33 cellular contexts compared by ENCODE assay signal in genomic region chr14:45790293-45790692, GRCh38.
DNase-seq lines count a peak whose midpoint lies in the region; ATAC-seq, FAIRE-seq and TF ChIP-seq lines count a peak whose summit lies in the region.
"Had no signal": no experiment of that assay in that cellular context is flagged by ENCODE, and none has a peak within 500 bp of the region (broad histone marks: within the 10 kb centered on the region; RNA-seq: fewer than 3 reads in every experiment).

No MANE protein-coding gene starts in this region.

- H3K9me3 Mint-ChIP-seq in endodermal cell = peaks cover 60% of the 10 kb centered on the region

- no peak overlapping the region for H3K27ac Mint-ChIP-seq in endodermal cell
- H3K27ac Mint-ChIP-seq: B cell; CD14-positive monocyte; CD4-positive, alpha-beta memory T cell; CD4-positive, alpha-beta T cell; CD4-positive, CD25-positive, alpha-beta regulatory T cell; CD8-positive, alpha-beta memory T cell; CD8-positive, alpha-beta T cell had no signal

- ATAC-seq in pancreas (no peak), HG03097 (IDR thresholded peaks at IDR 0.05; ENCODE audit: low FRiP score, unreplicated experiment) (no peak), esophagus mucosa (no peak)
- ATAC-seq: A549; CD8-positive, alpha-beta T cell had no signal

- H3K9me3 ChIP-seq in endodermal cell (ENCODE audit: control insufficient read depth, low read length) (peaks cover 61% of the 10 kb centered on the region), pancreas (no peaks in the 10 kb centered on the region)
- H3K9me3 ChIP-seq: BE2C had no signal

- H3K27me3 ChIP-seq in endodermal cell (ENCODE audit: control insufficient read depth, insufficient read depth, low read length, poor library complexity, severe bottlenecking) (no peaks in the 10 kb centered on the region), pancreas (no peaks in the 10 kb centered on the region)
- H3K27me3 ChIP-seq: BE2C; BLaER1; BLaER1 treated with 17β-estradiol and CSF1 and Interleukin-3, amounts not matched to agents 10 nM and 100 nM had no signal

- peak; percentile 88 for FAIRE-seq in pancreas (lab: Jason Lieb, UNC)
- FAIRE-seq: A204.1, A549, D721Med had no signal

- H3K27ac ChIP-seq in endodermal cell (ENCODE audit: low read depth, low read length) (no peak overlapping the region), pancreas (no peak overlapping the region)
- H3K27ac ChIP-seq: 22Rv1; A549; BLaER1; BLaER1 treated with 17β-estradiol and CSF1 and Interleukin-3, amounts not matched to agents 10 nM and 100 nM; C4-2B had no signal

- H3K27me3 Mint-ChIP-seq in endodermal cell (ENCODE audit: insufficient read depth) = no peaks in the 10 kb centered on the region
- H3K27me3 Mint-ChIP-seq: B cell; CD4-positive, alpha-beta memory T cell; CD4-positive, alpha-beta T cell; CD4-positive, CD25-positive, alpha-beta regulatory T cell; CD8-positive, alpha-beta memory T cell had no signal

- WGBS in endodermal cell (ENCODE audit: insufficient coverage in 1 of 2, insufficient read length in 1 of 2), 2 experiments = 79% methylated on average over 1 of the region's 1 CpG; no CpG with 5 or more reads in 1 of the 2 experiments
- WGBS in pancreas, 2 donors = 31 to 44% methylated on average over 1 of the region's 1 CpG

- no peak overlapping the region for H3K4me3 Mint-ChIP-seq in endodermal cell
- H3K4me3 Mint-ChIP-seq: B cell; CD14-positive monocyte; CD4-positive, alpha-beta memory T cell; CD4-positive, alpha-beta T cell; CD4-positive, CD25-positive, alpha-beta regulatory T cell; CD8-positive, alpha-beta memory T cell; CD8-positive, alpha-beta T cell had no signal

- H3K4me3 ChIP-seq in endodermal cell (ENCODE audit: low read length) (peak overlapping the region; percentile 50), pancreas (no peak overlapping the region)
- H3K4me3 ChIP-seq: A549; BLaER1; BLaER1 treated with 17β-estradiol and CSF1 and Interleukin-3, amounts not matched to agents 10 nM and 100 nM had no signal

- no peak for TF ChIP-seq CTCF in endodermal cell (conservative IDR thresholded peaks at IDR 0.05)
- no peak for TF ChIP-seq CTCF in pancreas (IDR thresholded peaks at IDR 0.05)

- H3K36me3 ChIP-seq in endodermal cell (ENCODE audit: control insufficient read depth, insufficient read depth, low read length) = no peaks in the 10 kb centered on the region
- H3K36me3 ChIP-seq in pancreas = no peaks in the 10 kb centered on the region
- H3K36me3 ChIP-seq: BE2C; BLaER1; BLaER1 treated with 17β-estradiol and CSF1 and Interleukin-3, amounts not matched to agents 10 nM and 100 nM had no signal

- no peak overlapping the region for H3K9ac ChIP-seq in endodermal cell (ENCODE audit: extremely low read depth, low read length, poor library complexity, severe bottlenecking)
- H3K9ac ChIP-seq: BLaER1; BLaER1 treated with 17β-estradiol and CSF1 and Interleukin-3, amounts not matched to agents 10 nM and 100 nM had no signal

- no peaks in the 10 kb centered on the region for H3K4me1 ChIP-seq in endodermal cell (ENCODE audit: control insufficient read depth, insufficient read depth, low read length)
- H3K4me1 ChIP-seq in pancreas = no peaks in the 10 kb centered on the region
- H3K4me1 ChIP-seq: A549; BE2C; BLaER1; BLaER1 treated with 17β-estradiol and CSF1 and Interleukin-3, amounts not matched to agents 10 nM and 100 nM had no signal

- intact Hi-C loops in pancreas (cut with DNase I) = no loop called here

- no peaks in the 10 kb centered on the region for H3K4me1 Mint-ChIP-seq in endodermal cell
- H3K4me1 Mint-ChIP-seq: B cell; CD14-positive monocyte; CD4-positive, alpha-beta memory T cell; CD4-positive, CD25-positive, alpha-beta regulatory T cell; CD8-positive, alpha-beta memory T cell had no signal

- no peak for DNase-seq in endodermal cell
- DNase-seq in pancreas = no peak
- DNase-seq: 8988T; ACHN; AML-193; BE2C; C1 segment of cervical spinal cord; Caco-2; Calu3; CD4-positive, alpha-beta memory T cell; CD4-positive, alpha-beta T cell; CD4-positive, CD25-positive, alpha-beta regulatory T cell; CD8-positive, alpha-beta memory T cell; CD8-positive, alpha-beta T cell; COR-L47; DMS 273 treated with DMSO at 0.1 percent for 48 hours; DMS153; DMS53; DMS79; DMS79 treated with DMSO at 0.1 percent for 48 hours; DND-41; EL had no signal

- H3K36me3 Mint-ChIP-seq in endodermal cell (ENCODE audit: low read depth) = no peaks in the 10 kb centered on the region
- H3K36me3 Mint-ChIP-seq: CD14-positive monocyte; CD4-positive, alpha-beta memory T cell; CD4-positive, CD25-positive, alpha-beta regulatory T cell; CD8-positive, alpha-beta memory T cell; CD8-positive, alpha-beta T cell had no signal
